Comparison of ENCODE assay signal across 1 cellular context in genomic region chr21:26632691-26633090, GRCh38.
TF ChIP-seq lines count a peak whose summit lies in the region.

No MANE protein-coding gene starts in this region.

TF ChIP-seq in WTC11, 78 proteins besides CTCF, POLR2A, EP300 and RAD21 (continued from another document):
- TF ChIP-seq, protein P1, sequence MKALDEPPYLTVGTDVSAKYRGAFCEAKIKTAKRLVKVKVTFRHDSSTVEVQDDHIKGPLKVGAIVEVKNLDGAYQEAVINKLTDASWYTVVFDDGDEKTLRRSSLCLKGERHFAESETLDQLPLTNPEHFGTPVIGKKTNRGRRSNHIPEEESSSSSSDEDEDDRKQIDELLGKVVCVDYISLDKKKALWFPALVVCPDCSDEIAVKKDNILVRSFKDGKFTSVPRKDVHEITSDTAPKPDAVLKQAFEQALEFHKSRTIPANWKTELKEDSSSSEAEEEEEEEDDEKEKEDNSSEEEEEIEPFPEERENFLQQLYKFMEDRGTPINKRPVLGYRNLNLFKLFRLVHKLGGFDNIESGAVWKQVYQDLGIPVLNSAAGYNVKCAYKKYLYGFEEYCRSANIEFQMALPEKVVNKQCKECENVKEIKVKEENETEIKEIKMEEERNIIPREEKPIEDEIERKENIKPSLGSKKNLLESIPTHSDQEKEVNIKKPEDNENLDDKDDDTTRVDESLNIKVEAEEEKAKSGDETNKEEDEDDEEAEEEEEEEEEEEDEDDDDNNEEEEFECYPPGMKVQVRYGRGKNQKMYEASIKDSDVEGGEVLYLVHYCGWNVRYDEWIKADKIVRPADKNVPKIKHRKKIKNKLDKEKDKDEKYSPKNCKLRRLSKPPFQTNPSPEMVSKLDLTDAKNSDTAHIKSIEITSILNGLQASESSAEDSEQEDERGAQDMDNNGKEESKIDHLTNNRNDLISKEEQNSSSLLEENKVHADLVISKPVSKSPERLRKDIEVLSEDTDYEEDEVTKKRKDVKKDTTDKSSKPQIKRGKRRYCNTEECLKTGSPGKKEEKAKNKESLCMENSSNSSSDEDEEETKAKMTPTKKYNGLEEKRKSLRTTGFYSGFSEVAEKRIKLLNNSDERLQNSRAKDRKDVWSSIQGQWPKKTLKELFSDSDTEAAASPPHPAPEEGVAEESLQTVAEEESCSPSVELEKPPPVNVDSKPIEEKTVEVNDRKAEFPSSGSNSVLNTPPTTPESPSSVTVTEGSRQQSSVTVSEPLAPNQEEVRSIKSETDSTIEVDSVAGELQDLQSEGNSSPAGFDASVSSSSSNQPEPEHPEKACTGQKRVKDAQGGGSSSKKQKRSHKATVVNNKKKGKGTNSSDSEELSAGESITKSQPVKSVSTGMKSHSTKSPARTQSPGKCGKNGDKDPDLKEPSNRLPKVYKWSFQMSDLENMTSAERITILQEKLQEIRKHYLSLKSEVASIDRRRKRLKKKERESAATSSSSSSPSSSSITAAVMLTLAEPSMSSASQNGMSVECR (CRISPR knock-in tag; IDR thresholded peaks at IDR 0.05; ENCODE audit: borderline replicate concordance), result no peak
- TF ChIP-seq OVOL2 (CRISPR knock-in tag; IDR thresholded peaks at IDR 0.05; ENCODE audit: borderline replicate concordance) (no peak), ZNF263 (CRISPR knock-in tag; IDR thresholded peaks at IDR 0.05; ENCODE audit: low read depth) (no peak), HMGA2 (CRISPR knock-in tag; IDR thresholded peaks at IDR 0.05) (no peak), NR1H2 (CRISPR knock-in tag; IDR thresholded peaks at IDR 0.05) (no peak), SMAD3 (CRISPR knock-in tag; IDR thresholded peaks at IDR 0.05; ENCODE audit: borderline replicate concordance) (no peak), FOXJ3 (CRISPR knock-in tag; IDR thresholded peaks at IDR 0.05; ENCODE audit: borderline replicate concordance) (no peak), NFYB (CRISPR knock-in tag; conservative IDR thresholded peaks at IDR 0.05; ENCODE audit: low read depth) (no peak), ZNF232 (CRISPR knock-in tag; IDR thresholded peaks at IDR 0.05) (no peak), ZNF219 (CRISPR knock-in tag; IDR thresholded peaks at IDR 0.05; ENCODE audit: borderline replicate concordance) (no peak), GABPB1 (CRISPR knock-in tag; IDR thresholded peaks at IDR 0.05) (no peak)
- TF ChIP-seq, protein P2, sequence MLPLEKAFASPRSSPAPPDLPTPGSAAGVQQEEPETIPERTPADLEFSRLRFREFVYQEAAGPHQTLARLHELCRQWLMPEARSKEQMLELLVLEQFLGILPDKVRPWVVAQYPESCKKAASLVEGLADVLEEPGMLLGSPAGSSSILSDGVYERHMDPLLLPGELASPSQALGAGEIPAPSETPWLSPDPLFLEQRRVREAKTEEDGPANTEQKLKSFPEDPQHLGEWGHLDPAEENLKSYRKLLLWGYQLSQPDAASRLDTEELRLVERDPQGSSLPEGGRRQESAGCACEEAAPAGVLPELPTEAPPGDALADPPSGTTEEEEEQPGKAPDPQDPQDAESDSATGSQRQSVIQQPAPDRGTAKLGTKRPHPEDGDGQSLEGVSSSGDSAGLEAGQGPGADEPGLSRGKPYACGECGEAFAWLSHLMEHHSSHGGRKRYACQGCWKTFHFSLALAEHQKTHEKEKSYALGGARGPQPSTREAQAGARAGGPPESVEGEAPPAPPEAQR (CRISPR knock-in tag; IDR thresholded peaks at IDR 0.05), result no peak
- TF ChIP-seq, protein P3, sequence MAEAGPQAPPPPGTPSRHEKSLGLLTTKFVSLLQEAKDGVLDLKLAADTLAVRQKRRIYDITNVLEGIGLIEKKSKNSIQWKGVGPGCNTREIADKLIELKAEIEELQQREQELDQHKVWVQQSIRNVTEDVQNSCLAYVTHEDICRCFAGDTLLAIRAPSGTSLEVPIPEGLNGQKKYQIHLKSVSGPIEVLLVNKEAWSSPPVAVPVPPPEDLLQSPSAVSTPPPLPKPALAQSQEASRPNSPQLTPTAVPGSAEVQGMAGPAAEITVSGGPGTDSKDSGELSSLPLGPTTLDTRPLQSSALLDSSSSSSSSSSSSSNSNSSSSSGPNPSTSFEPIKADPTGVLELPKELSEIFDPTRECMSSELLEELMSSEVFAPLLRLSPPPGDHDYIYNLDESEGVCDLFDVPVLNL (CRISPR knock-in tag; IDR thresholded peaks at IDR 0.05; ENCODE audit: borderline replicate concordance, low read depth), result no peak
- TF ChIP-seq, protein P4, sequence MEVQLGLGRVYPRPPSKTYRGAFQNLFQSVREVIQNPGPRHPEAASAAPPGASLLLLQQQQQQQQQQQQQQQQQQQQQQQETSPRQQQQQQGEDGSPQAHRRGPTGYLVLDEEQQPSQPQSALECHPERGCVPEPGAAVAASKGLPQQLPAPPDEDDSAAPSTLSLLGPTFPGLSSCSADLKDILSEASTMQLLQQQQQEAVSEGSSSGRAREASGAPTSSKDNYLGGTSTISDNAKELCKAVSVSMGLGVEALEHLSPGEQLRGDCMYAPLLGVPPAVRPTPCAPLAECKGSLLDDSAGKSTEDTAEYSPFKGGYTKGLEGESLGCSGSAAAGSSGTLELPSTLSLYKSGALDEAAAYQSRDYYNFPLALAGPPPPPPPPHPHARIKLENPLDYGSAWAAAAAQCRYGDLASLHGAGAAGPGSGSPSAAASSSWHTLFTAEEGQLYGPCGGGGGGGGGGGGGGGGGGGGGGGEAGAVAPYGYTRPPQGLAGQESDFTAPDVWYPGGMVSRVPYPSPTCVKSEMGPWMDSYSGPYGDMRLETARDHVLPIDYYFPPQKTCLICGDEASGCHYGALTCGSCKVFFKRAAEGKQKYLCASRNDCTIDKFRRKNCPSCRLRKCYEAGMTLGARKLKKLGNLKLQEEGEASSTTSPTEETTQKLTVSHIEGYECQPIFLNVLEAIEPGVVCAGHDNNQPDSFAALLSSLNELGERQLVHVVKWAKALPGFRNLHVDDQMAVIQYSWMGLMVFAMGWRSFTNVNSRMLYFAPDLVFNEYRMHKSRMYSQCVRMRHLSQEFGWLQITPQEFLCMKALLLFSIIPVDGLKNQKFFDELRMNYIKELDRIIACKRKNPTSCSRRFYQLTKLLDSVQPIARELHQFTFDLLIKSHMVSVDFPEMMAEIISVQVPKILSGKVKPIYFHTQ (CRISPR knock-in tag; IDR thresholded peaks at IDR 0.05), result no peak
